ENCODE assay signal across 18 cellular contexts in the genomic region with DNA sequence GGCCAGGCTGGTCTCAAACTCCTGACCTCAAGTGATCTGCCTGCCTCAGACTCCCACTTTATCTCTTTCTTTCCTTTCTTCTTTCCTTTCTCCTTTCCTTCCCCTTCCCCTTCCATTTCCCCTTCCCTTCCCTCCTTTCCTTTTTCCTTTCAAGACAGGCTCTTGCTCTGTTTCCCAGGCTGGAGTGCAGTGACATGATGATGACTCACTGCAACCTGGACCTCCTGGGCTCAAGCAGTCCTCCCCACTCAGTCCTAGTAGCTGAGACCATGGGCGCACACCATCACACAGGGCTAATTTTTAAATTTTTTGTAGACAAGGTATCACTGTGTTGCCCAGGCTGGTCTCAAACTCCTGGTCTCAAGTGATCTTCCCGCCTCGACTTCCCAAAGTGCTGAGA.
"Had no signal": no experiment of that assay in that cellular context is flagged by ENCODE, and none has a peak within 500 bp of the region (broad histone marks: within the 10 kb centered on the region; RNA-seq: fewer than 3 reads in every experiment).

No MANE protein-coding gene starts in this region.

- H3K27me3 Mint-ChIP-seq: activated CD4-positive, alpha-beta memory T cell treated with anti-CD3 and anti-CD28 coated beads, Interleukin-2, amount 10 ng/mL, durations not matched to agents 7 days and 5 days; activated CD4-positive, alpha-beta T cell treated with anti-CD3 and anti-CD28 coated beads, Interleukin-2, amount 10 ng/mL, durations not matched to agents 24 days and 14 days; progenitor cell of endocrine pancreas had no signal

- H3K4me1 Mint-ChIP-seq: activated CD4-positive, alpha-beta memory T cell treated with anti-CD3 and anti-CD28 coated beads, Interleukin-2, amount 10 ng/mL, durations not matched to agents 7 days and 5 days; activated CD4-positive, alpha-beta T cell treated with anti-CD3 and anti-CD28 coated beads, Interleukin-2, amount 10 ng/mL, durations not matched to agents 24 days and 14 days; activated naive CD4-positive, alpha-beta T cell treated with anti-CD3 and anti-CD28 coated beads, Interleukin-2, amount 10 ng/mL, durations not matched to agents 7 days and 5 days; mesothelial cell of epicardium had no signal

- DNase-seq: activated CD4-positive, alpha-beta memory T cell treated with anti-CD3 and anti-CD28 coated beads, Interleukin-2, amount 10 ng/mL, durations not matched to agents 7 days and 5 days; activated CD4-positive, alpha-beta T cell treated with anti-CD3 and anti-CD28 coated beads, Interleukin-2, amount 10 ng/mL, durations not matched to agents 24 days and 14 days; activated effector memory CD4-positive, alpha-beta T cell treated with anti-CD3 and anti-CD28 coated beads, Interleukin-2, amount 50 U/mL, for 16 hours; activated naive CD4-positive, alpha-beta T cell treated with anti-CD3 and anti-CD28 coated beads, Interleukin-2, amount 10 ng/mL, durations not matched to agents 7 days and 5 days; activated T-cell treated with anti-CD3 and anti-CD28 coated beads, Interleukin-2, amount 50 U/mL, for 72 hours; body of pancreas; cortex of kidney; kidney glomerular epithelial cell; left ventricle myocardium inferior; naive thymus-derived CD8-positive, alpha-beta T cell; right cardiac atrium; stimulated activated CD4-positive, alpha-beta T cell treated with anti-CD3 and anti-CD28 coated beads, Interleukin-4, amount 100 ng/mL, for 24 hours; stimulated activated naive CD4-positive, alpha-beta T cell treated with Interleukin-2 at 50 U/mL for 16 hours; tibial artery had no signal

- H3K27ac Mint-ChIP-seq: activated CD4-positive, alpha-beta memory T cell treated with anti-CD3 and anti-CD28 coated beads, Interleukin-2, amount 10 ng/mL, durations not matched to agents 7 days and 5 days; activated CD4-positive, alpha-beta T cell treated with anti-CD3 and anti-CD28 coated beads, Interleukin-2, amount 10 ng/mL, durations not matched to agents 24 days and 14 days; activated naive CD4-positive, alpha-beta T cell treated with anti-CD3 and anti-CD28 coated beads, Interleukin-2, amount 10 ng/mL, durations not matched to agents 7 days and 5 days; mesothelial cell of epicardium; progenitor cell of endocrine pancreas had no signal

- H3K9me3 ChIP-seq: body of pancreas, tibial artery had no signal

- H3K27me3 ChIP-seq: body of pancreas, cardiac muscle cell, tibial artery had no signal

- H3K27ac ChIP-seq: body of pancreas, cardiac muscle cell, epithelial cell of prostate, left ventricle myocardium inferior, tibial artery had no signal

- ATAC-seq: activated T-cell treated with anti-CD3 and anti-CD28 coated beads, Interleukin-2, amount 50 U/mL, for 72 hours; body of pancreas; naive thymus-derived CD8-positive, alpha-beta T cell; right cardiac atrium had no signal

- H3K4me3 ChIP-seq: body of pancreas, cardiac muscle cell, left ventricle myocardium inferior, tibial artery had no signal

- H3K4me1 ChIP-seq: body of pancreas, left ventricle myocardium inferior, tibial artery had no signal

- H3K36me3 Mint-ChIP-seq: activated naive CD4-positive, alpha-beta T cell treated with anti-CD3 and anti-CD28 coated beads, Interleukin-2, amount 10 ng/mL, durations not matched to agents 7 days and 5 days; mesothelial cell of epicardium had no signal

- H3K36me3 ChIP-seq: cardiac muscle cell, left ventricle myocardium inferior, tibial artery had no signal

- H3K4me3 Mint-ChIP-seq: activated CD4-positive, alpha-beta memory T cell treated with anti-CD3 and anti-CD28 coated beads, Interleukin-2, amount 10 ng/mL, durations not matched to agents 7 days and 5 days; activated CD4-positive, alpha-beta T cell treated with anti-CD3 and anti-CD28 coated beads, Interleukin-2, amount 10 ng/mL, durations not matched to agents 24 days and 14 days; activated naive CD4-positive, alpha-beta T cell treated with anti-CD3 and anti-CD28 coated beads, Interleukin-2, amount 10 ng/mL, durations not matched to agents 7 days and 5 days; activated T-cell treated with anti-CD3 and anti-CD28 coated beads, Interleukin-2, amount 50 U/mL, for 72 hours; mesothelial cell of epicardium; naive thymus-derived CD8-positive, alpha-beta T cell had no signal

- H3K9me3 Mint-ChIP-seq: activated CD4-positive, alpha-beta memory T cell treated with anti-CD3 and anti-CD28 coated beads, Interleukin-2, amount 10 ng/mL, durations not matched to agents 7 days and 5 days had no signal
